ENCODE assay signal across 16 cellular contexts in the genomic region with DNA sequence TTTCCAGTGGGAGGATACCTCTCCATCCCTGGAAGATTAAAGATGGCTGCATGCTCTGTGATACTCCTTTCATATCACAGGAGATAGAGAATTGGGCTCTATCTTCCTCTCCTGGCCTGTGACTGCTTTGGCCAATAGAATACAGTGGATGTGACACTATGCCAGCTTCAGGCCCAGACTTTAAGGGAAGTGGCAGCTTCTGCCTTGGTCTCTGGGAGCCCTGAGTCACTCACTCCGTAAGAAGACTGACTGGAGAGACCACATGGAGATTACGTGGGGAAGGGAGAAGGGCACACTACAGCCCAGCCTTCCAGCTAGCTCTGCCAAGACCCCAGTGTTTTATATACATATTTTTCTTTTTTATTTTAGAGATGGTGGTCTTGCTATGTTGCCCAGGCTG. TPM values are rescaled to one million over a fixed set of nuclear protein-coding genes. Genes with fewer than 3 reads are reported as not detected.
DNase-seq lines count a peak whose midpoint lies in the region; ATAC-seq, FAIRE-seq and TF ChIP-seq lines count a peak whose summit lies in the region.
"Had no signal": no experiment of that assay in that cellular context is flagged by ENCODE, and none has a peak within 500 bp of the region (broad histone marks: within the 10 kb centered on the region; RNA-seq: fewer than 3 reads in every experiment).

No MANE protein-coding gene starts in this region.

- 17 to 48% methylated on average over 1 to 2 of the region's 2 CpGs for WGBS in gastroesophageal sphincter (ENCODE audit: low coverage in 1 of 2), 2 donors
- no CpG with 5 or more reads among the region's 2 CpGs for WGBS in neuronal stem cell (ENCODE audit: extremely low coverage in 2 of 2, insufficient read length in 2 of 2, insufficient replicate concordance in 1 of 2), 2 donors

- H3K18ac ChIP-seq in neuronal stem cell (ENCODE audit: low read length): no peak overlapping the region

- intact Hi-C loops in Right ventricle myocardium inferior (cut with DNase I): no loop called here
- intact Hi-C loops in left ventricle myocardium inferior (cut with micrococcal nuclease): no loop called here

- H3K4me2 ChIP-seq in neuronal stem cell (ENCODE audit: insufficient read depth, low read length, poor library complexity, severe bottlenecking): no peak overlapping the region

- peaks cover 47% of the 10 kb centered on the region for H3K27me3 Mint-ChIP-seq in stimulated activated naive CD8-positive, alpha-beta T cell treated with anti-CD3 and anti-CD28 coated beads, Interleukin-15, amount 100 ng/mL, for 72 hours
- H3K27me3 Mint-ChIP-seq: T-cell had no signal

- H3K27ac ChIP-seq in left ventricle myocardium inferior (replicated peaks) (no peak overlapping the region), gastroesophageal sphincter (no peak overlapping the region), neuronal stem cell (replicated peaks; ENCODE audit: low read length) (no peak overlapping the region)

- H3K4me1 ChIP-seq in left ventricle myocardium inferior (peaks cover 8% of the 10 kb centered on the region), gastroesophageal sphincter (no peaks in the 10 kb centered on the region), neuronal stem cell (ENCODE audit: control insufficient read depth in 2 of 2, insufficient read depth in 1 of 2, low read depth in 1 of 2, low read length in 2 of 2) (peaks cover 3 to 7% of the 10 kb centered on the region in 2 donors)

- no peaks in the 10 kb centered on the region for H3K36me3 ChIP-seq in left ventricle myocardium inferior
- H3K36me3 ChIP-seq in gastroesophageal sphincter: no peaks in the 10 kb centered on the region
- H3K36me3 ChIP-seq in neuronal stem cell (replicated peaks in 1 of 2; ENCODE audit: control insufficient read depth in 2 of 2, insufficient read depth in 2 of 2, low read length in 2 of 2): no peaks in the 10 kb centered on the region

- H2BK15ac ChIP-seq in neuronal stem cell (ENCODE audit: low read length): no peak overlapping the region

- H2BK120ac ChIP-seq in neuronal stem cell (ENCODE audit: low read depth, low read length): no peak overlapping the region

- peaks cover 96% of the 10 kb centered on the region for H3K27me3 ChIP-seq in left ventricle myocardium inferior (ENCODE audit: low read depth)
- peaks cover 95% of the 10 kb centered on the region for H3K27me3 ChIP-seq in gastroesophageal sphincter
- peaks cover 0 to 33% (median 0%) of the 10 kb centered on the region in 3 experiments for H3K27me3 ChIP-seq in neuronal stem cell (ENCODE audit: control insufficient read depth in 3 of 3, insufficient read depth in 3 of 3, low read depth in 1 of 3, low read length in 3 of 3)

- H2AFZ ChIP-seq in neuronal stem cell (ENCODE audit: low read length): no peak overlapping the region

- H3K4me3 Mint-ChIP-seq in stimulated activated naive CD8-positive, alpha-beta T cell treated with anti-CD3 and anti-CD28 coated beads, Interleukin-15, amount 100 ng/mL, for 72 hours: no peak overlapping the region

- H3K9me3 ChIP-seq in left ventricle myocardium inferior (replicated peaks) (no peaks in the 10 kb centered on the region), gastroesophageal sphincter (no peaks in the 10 kb centered on the region), neuronal stem cell (replicated peaks in 1 of 2; ENCODE audit: control insufficient read depth in 2 of 2, insufficient read depth in 1 of 2, low read depth in 1 of 2, low read length in 2 of 2) (no peaks in the 10 kb centered on the region)

- peaks cover 60% of the 10 kb centered on the region for H3K4me1 Mint-ChIP-seq in stimulated activated naive CD8-positive, alpha-beta T cell treated with anti-CD3 and anti-CD28 coated beads, Interleukin-15, amount 100 ng/mL, for 72 hours

- H2AK5ac ChIP-seq in neuronal stem cell (ENCODE audit: low read depth, low read length): no peak overlapping the region

- no peak overlapping the region for H3K27ac Mint-ChIP-seq in stimulated activated naive CD8-positive, alpha-beta T cell treated with anti-CD3 and anti-CD28 coated beads, Interleukin-15, amount 100 ng/mL, for 72 hours

- DNase-seq in Right ventricle myocardium inferior (ENCODE audit: missing footprints): no peak
- DNase-seq in left ventricle myocardium inferior: no peak
- peak; percentile 28 for DNase-seq in RCC 7860 (ENCODE audit: low spot score)
- DNase-seq in stimulated activated naive CD8-positive, alpha-beta T cell treated with anti-CD3 and anti-CD28 coated beads, Interleukin-15, amount 100 ng/mL, for 72 hours: no peak
- no peak for DNase-seq in neuronal stem cell (ENCODE audit: low spot score)
- DNase-seq in DMS114 treated with DMSO at 0.1 percent for 48 hours (lab: John Stamatoyannopoulos, UW; ENCODE audit: unreplicated experiment): no peak
- DNase-seq: DMS79, NCI-H2171 had no signal

- no peak overlapping the region for H2BK12ac ChIP-seq in neuronal stem cell (ENCODE audit: low read length)

- FAIRE-seq in RCC 7860 (lab: Jason Lieb, UNC): no peak
- FAIRE-seq: urothelium cell line had no signal

- H3K23ac ChIP-seq in neuronal stem cell (ENCODE audit: low read depth, low read length, poor library complexity): no peak overlapping the region

- no peak for TF ChIP-seq EP300 in gastroesophageal sphincter (IDR thresholded peaks at IDR 0.05)

- H3K4me3 ChIP-seq in left ventricle myocardium inferior (no peak overlapping the region), gastroesophageal sphincter (no peak overlapping the region), neuronal stem cell (ENCODE audit: low read length in 2 of 2) (no peak overlapping the region)

- no peak overlapping the region for H4K8ac ChIP-seq in neuronal stem cell (ENCODE audit: low read depth, low read length)

- no peaks in the 10 kb centered on the region for H3K79me1 ChIP-seq in neuronal stem cell (ENCODE audit: low read depth, low read length)

- no peak overlapping the region for H3K9ac ChIP-seq in neuronal stem cell (ENCODE audit: low read depth, low read length, poor library complexity)

- H4K91ac ChIP-seq in neuronal stem cell (ENCODE audit: low read depth, low read length, poor library complexity): no peak overlapping the region

- peak; percentile 56 for ATAC-seq in Right ventricle myocardium inferior
- ATAC-seq in gastroesophageal sphincter: peak; percentile 57
- peak; percentile 18 for ATAC-seq in stimulated activated naive CD8-positive, alpha-beta T cell treated with anti-CD3 and anti-CD28 coated beads, Interleukin-15, amount 100 ng/mL, for 72 hours
- ATAC-seq in GM21576 (IDR thresholded peaks at IDR 0.05; ENCODE audit: unreplicated experiment): no peak

- no peaks in the 10 kb centered on the region for H3K9me3 Mint-ChIP-seq in stimulated activated naive CD8-positive, alpha-beta T cell treated with anti-CD3 and anti-CD28 coated beads, Interleukin-15, amount 100 ng/mL, for 72 hours
- H3K9me3 Mint-ChIP-seq: T-cell had no signal

- no peak overlapping the region for H2BK5ac ChIP-seq in neuronal stem cell (ENCODE audit: low read length)

- TF ChIP-seq CTCF in left ventricle myocardium inferior (IDR thresholded peaks at IDR 0.05; ENCODE audit: borderline replicate concordance): no peak
- TF ChIP-seq CTCF in gastroesophageal sphincter (IDR thresholded peaks at IDR 0.05): no peak

- H3K14ac ChIP-seq in neuronal stem cell (ENCODE audit: low read length): no peak overlapping the region

- no peak overlapping the region for H3K4ac ChIP-seq in neuronal stem cell (ENCODE audit: low read length)

- no peak for TF ChIP-seq POLR2A in gastroesophageal sphincter (IDR thresholded peaks at IDR 0.05)

RNA-seq across cellular contexts. Expression of a gene that starts 10.4 kb away (rescaled TPM):
- 1.1 TPM for total RNA-seq in Right ventricle myocardium inferior
- total RNA-seq in left ventricle myocardium inferior: 0.58 TPM
- 1 to 10 TPM in 2 of 4 donors, under 1 TPM in 1, not detected in 1; 0.15 to 3.9 (median 1.2) TPM for total RNA-seq in gastroesophageal sphincter
- 0.18 TPM for polyA plus RNA-seq in neuronal stem cell (2013, experiment 1 of 2)
- polyA plus RNA-seq in neuronal stem cell (2013, experiment 2 of 2): 0.18 TPM
- total RNA-seq: activated CD8-positive, alpha-beta memory T cell treated with anti-CD3 and anti-CD28 coated beads for 36 hours; cerebellum had no signal
- polyA plus RNA-seq: AG04450 had no signal

RNA-seq across cellular contexts. Expression of a gene that starts 26.3 kb away (rescaled TPM):
- total RNA-seq in Right ventricle myocardium inferior: 9.7 TPM
- 8.1 TPM for total RNA-seq in left ventricle myocardium inferior
- total RNA-seq in gastroesophageal sphincter: 10 to 100 TPM in 3 of 4 donors, 1 to 10 TPM in 1; 7.5 to 17.9 (median 16.5) TPM
- 7.3 TPM for polyA plus RNA-seq in neuronal stem cell (2013, experiment 1 of 2)
- polyA plus RNA-seq in neuronal stem cell (2013, experiment 2 of 2): 7.1 TPM

RNA-seq across cellular contexts. Expression of a gene that starts 30.7 kb away (rescaled TPM):
- total RNA-seq in Right ventricle myocardium inferior: not detected
- not detected for total RNA-seq in left ventricle myocardium inferior
- total RNA-seq in gastroesophageal sphincter: not detected
- polyA plus RNA-seq in neuronal stem cell (2013, experiment 1 of 2): 8.5 TPM
- 6.5 TPM for polyA plus RNA-seq in neuronal stem cell (2013, experiment 2 of 2)
- total RNA-seq: activated CD8-positive, alpha-beta memory T cell treated with anti-CD3 and anti-CD28 coated beads for 36 hours; esophagus mucosa had no signal
